In the genomic region with DNA sequence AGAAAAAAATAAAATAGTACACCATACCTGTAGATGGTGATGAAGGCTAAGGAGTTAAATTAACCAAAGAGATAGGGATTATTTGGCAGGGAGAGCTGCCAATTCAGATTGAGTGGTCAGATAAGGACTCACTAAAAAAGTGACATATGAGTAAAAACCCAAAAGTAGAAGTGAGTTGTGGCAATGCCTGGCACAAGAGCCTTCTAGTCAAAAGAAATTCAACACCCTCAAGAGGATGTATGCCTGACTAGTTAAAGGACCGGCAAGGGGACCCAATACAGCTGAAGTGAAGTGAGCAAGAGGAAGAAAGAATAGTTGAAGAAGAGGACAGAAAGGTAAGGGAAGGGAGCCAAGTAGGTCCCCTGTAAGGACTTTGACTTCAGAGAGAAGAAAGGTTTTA, we compare ENCODE assay signal across 16 cellular contexts. TPM values are rescaled to one million over a fixed set of nuclear protein-coding genes. Genes with fewer than 3 reads are reported as not detected.
DNase-seq lines count a peak whose midpoint lies in the region; ATAC-seq and TF ChIP-seq lines count a peak whose summit lies in the region.
"Had no signal": no experiment of that assay in that cellular context is flagged by ENCODE, and none has a peak within 500 bp of the region (broad histone marks: within the 10 kb centered on the region; RNA-seq: fewer than 3 reads in every experiment).

No MANE protein-coding gene starts in this region.

- no peak overlapping the region for H3K4me3 ChIP-seq in tibial nerve
- H3K4me3 ChIP-seq in testis, result no peak overlapping the region
- H3K4me3 ChIP-seq: A549, breast epithelium, SJCRH30 had no signal

- H3K27me3 Mint-ChIP-seq in activated T-cell treated with anti-CD3 and anti-CD28 coated beads, Interleukin-2, amount 50 U/mL, for 72 hours (ENCODE audit: low read depth), result no peaks in the 10 kb centered on the region

- TF ChIP-seq CTCF in omental fat pad (IDR thresholded peaks at IDR 0.05) (no peak), tibial nerve (IDR thresholded peaks at IDR 0.05) (no peak), testis (IDR thresholded peaks at IDR 0.05) (no peak)

- no peaks in the 10 kb centered on the region for H3K27me3 ChIP-seq in tibial nerve
- H3K27me3 ChIP-seq in testis, result no peaks in the 10 kb centered on the region
- H3K27me3 ChIP-seq: breast epithelium, SJCRH30 had no signal

- DNase-seq in activated T-cell treated with anti-CD3 and anti-CD28 coated beads, Interleukin-2, amount 50 U/mL, for 72 hours, result no peak
- DNase-seq in activated T-cell treated with anti-CD3 and anti-CD28 coated beads, Interleukin-2, amount 50 U/mL, for 48 hours, result no peak
- DNase-seq in M059J (ENCODE audit: low read depth) (peak; percentile 71), omental fat pad (ENCODE audit: low spot score) (no peak), tibial nerve (ENCODE audit: low spot score in 2 of 2) (no peak), NCI-H2227 treated with DMSO at 0.1 percent for 48 hours (lab: John Stamatoyannopoulos, UW) (no peak), testis (no peak)
- DNase-seq: DMS 273 treated with DMSO at 0.1 percent for 48 hours, NCI-H526 treated with DMSO at 0.1 percent for 48 hours, posterior cingulate gyrus, SJCRH30 had no signal

- TF ChIP-seq EP300 in tibial nerve (IDR thresholded peaks at IDR 0.05), result no peak

- intact Hi-C loops in testis (cut with DNase I; ENCODE audit: low total_unique reads), result no loop called here

- no peak overlapping the region for H3K4me3 Mint-ChIP-seq in activated T-cell treated with anti-CD3 and anti-CD28 coated beads, Interleukin-2, amount 50 U/mL, for 72 hours

- H3K9me3 Mint-ChIP-seq in activated T-cell treated with anti-CD3 and anti-CD28 coated beads, Interleukin-2, amount 50 U/mL, for 72 hours, result peaks cover 0 to 6% of the 10 kb centered on the region in 2 donors

- H3K36me3 Mint-ChIP-seq in activated T-cell treated with anti-CD3 and anti-CD28 coated beads, Interleukin-2, amount 50 U/mL, for 72 hours (ENCODE audit: insufficient read depth in 2 of 2), result peaks cover 4 to 8% of the 10 kb centered on the region in 2 donors

- peaks cover 0 to 3% (median 0%) of the 10 kb centered on the region in 4 donors for H3K9me3 ChIP-seq in tibial nerve
- H3K9me3 ChIP-seq in testis, result no peaks in the 10 kb centered on the region
- H3K9me3 ChIP-seq: A549, breast epithelium, SJCRH30 had no signal

- no peak for TF ChIP-seq POLR2A in tibial nerve (IDR thresholded peaks at IDR 0.05)
- no peak for TF ChIP-seq POLR2A in testis (IDR thresholded peaks at IDR 0.05)

- H3K4me1 ChIP-seq in tibial nerve (peaks cover 0 to 44% (median 11%) of the 10 kb centered on the region in 4 donors), testis (peaks cover 25% of the 10 kb centered on the region)
- H3K4me1 ChIP-seq: A549 had no signal

- H3K27ac Mint-ChIP-seq in activated T-cell treated with anti-CD3 and anti-CD28 coated beads, Interleukin-2, amount 50 U/mL, for 72 hours, result no peak overlapping the region
- H3K27ac Mint-ChIP-seq: activated T-helper 2 cell treated with anti-CD3 and anti-CD28 coated beads, Interferon-gamma antibody, Interleukin-2, Interleukin-4, amounts not matched to agents 10 μg/mL and 5 μg/mL and 100 μg/mL, durations not matched to agents 14 hours and 24 hours and 36 hours had no signal

- ATAC-seq in activated T-cell treated with anti-CD3 and anti-CD28 coated beads, Interleukin-2, amount 50 U/mL, for 72 hours (replicated peaks in 1 of 2), result peak; percentile 32 to 46
- ATAC-seq in HG02763 (IDR thresholded peaks at IDR 0.05; ENCODE audit: unreplicated experiment) (peak; percentile 61), omental fat pad (ENCODE audit: low FRiP score) (no peak)
- ATAC-seq: A549; activated CD4-positive, CD25-positive, alpha-beta regulatory T cell treated with anti-CD3 and anti-CD28 coated beads, Interleukin-2, amount 50 U/mL, for 24 hours had no signal

- peaks cover 27% of the 10 kb centered on the region for H3K4me1 Mint-ChIP-seq in activated T-cell treated with anti-CD3 and anti-CD28 coated beads, Interleukin-2, amount 50 U/mL, for 72 hours (ENCODE audit: low read depth)

- 74 to 79% methylated on average over 1 of the region's 1 CpG for WGBS in tibial nerve, 2 donors
- WGBS in testis, 2 donors, result 85 to 92% methylated on average over 1 of the region's 1 CpG

- H3K27ac ChIP-seq in tibial nerve, result no peak overlapping the region
- no peak overlapping the region for H3K27ac ChIP-seq in testis
- H3K27ac ChIP-seq: A549, breast epithelium, SJCRH30 had no signal

- H3K36me3 ChIP-seq in tibial nerve (peaks cover 0 to 6% (median 0%) of the 10 kb centered on the region in 3 donors), testis (ENCODE audit: low read depth, missing control alignments) (no peaks in the 10 kb centered on the region)
- H3K36me3 ChIP-seq: breast epithelium had no signal

RNA-seq across cellular contexts. Expression of a gene that starts 34.9 kb away (rescaled TPM):
- 10 to 100 TPM; 34.8 to 36.4 TPM for total RNA-seq in activated T-cell treated with anti-CD3 and anti-CD28 coated beads, Interleukin-2, amount 50 U/mL, for 72 hours
- total RNA-seq in M059J (2014; rRNA removed; shearing (Covaris generic)), result 21.5 and 22.3 TPM in 2 replicates
- total RNA-seq in omental fat pad, result 10 to 100 TPM; 39.0 to 89.5 (median 48.7) TPM
- total RNA-seq in tibial nerve, result 10 to 100 TPM; 47.1 to 62.8 (median 54.1) TPM
- total RNA-seq in testis, result 10 to 100 TPM; 52.0 to 53.6 TPM
- 72.6 TPM for polyA plus RNA-seq in testis (ENCODE audit: insufficient read depth, low read depth, low replicate concordance)
